Comparison of ENCODE assay signal across 10 cellular contexts in genomic region chr1:16984717-16985116, GRCh38. TPM values are rescaled to one million over a fixed set of nuclear protein-coding genes. Genes with fewer than 3 reads are reported as not detected.
DNase-seq lines count a peak whose midpoint lies in the region; ATAC-seq, FAIRE-seq and TF ChIP-seq lines count a peak whose summit lies in the region.
"Had no signal": no experiment of that assay in that cellular context is flagged by ENCODE, and none has a peak within 500 bp of the region (broad histone marks: within the 10 kb centered on the region; RNA-seq: fewer than 3 reads in every experiment).

No MANE protein-coding gene starts in this region.

- H3K4me2 ChIP-seq in keratinocyte (ENCODE audit: control insufficient read depth, extremely low read depth, insufficient read depth, low read depth, low read length) = peak overlapping the region; percentile 39

- H3K4me1 ChIP-seq in keratinocyte (ENCODE audit: control insufficient read depth, extremely low read depth, insufficient read depth, low read length) (peaks cover 28% of the 10 kb centered on the region), tibial nerve (peaks cover 0 to 20% (median 1%) of the 10 kb centered on the region in 4 donors)

- CTCF ChIA-PET in MCF 10A (lab: Yijun Ruan, JAX) = interaction anchor here (1.0 kb wide), 1 partner anchor 61 kb away, joined by 4 read pairs; no protein-coding TSS in a partner anchor

- H3K9me3 ChIP-seq in keratinocyte (ENCODE audit: control insufficient read depth, low read depth, low read length) (no peaks in the 10 kb centered on the region), tibial nerve (no peaks in the 10 kb centered on the region)

- BruUV-seq in MCF 10A (replicated peaks; lab: Mats Ljungman, UMichigan) = no TSS peak

- TF ChIP-seq CTCF in MCF 10A (IDR thresholded peaks at IDR 0.05; ENCODE audit: unreplicated experiment) (no peak), keratinocyte (optimal IDR thresholded peaks at IDR 0.05 in 1 of 3, IDR thresholded peaks at IDR 0.05 in 1 of 3, conservative IDR thresholded peaks at IDR 0.05 in 1 of 3; ENCODE audit: extremely low read depth in 1 of 3, insufficient read depth in 2 of 3, low read length in 3 of 3) (no peak), tibial nerve (IDR thresholded peaks at IDR 0.05) (no peak)

- TF ChIP-seq POLR2A in tibial nerve (IDR thresholded peaks at IDR 0.05) = no peak

- peaks cover under 1% of the 10 kb centered on the region for H3K79me2 ChIP-seq in keratinocyte (ENCODE audit: control insufficient read depth, insufficient read depth, low read length)

- 24 to 41% methylated on average over 7 of the region's 7 CpGs for WGBS in tibial nerve, 2 donors

- H3K27ac ChIP-seq in keratinocyte (ENCODE audit: control insufficient read depth, insufficient read depth, low read length) = peak overlapping the region; percentile 54
- H3K27ac ChIP-seq in tibial nerve = peak overlapping the region in 2 of 4 donors; percentile 55 to 66

- intact Hi-C loops in MCF 10A (cut with micrococcal nuclease) = no loop called here

- H3K27me3 Mint-ChIP-seq in MCF 10A (ENCODE audit: insufficient read depth, unreplicated experiment) = no peaks in the 10 kb centered on the region

- peaks cover 17% of the 10 kb centered on the region for H3K4me1 Mint-ChIP-seq in MCF 10A (ENCODE audit: insufficient read depth, unreplicated experiment)

- H3K9me3 Mint-ChIP-seq in MCF 10A (ENCODE audit: unreplicated experiment) = no peaks in the 10 kb centered on the region

- peaks cover 6% of the 10 kb centered on the region for H3K36me3 Mint-ChIP-seq in MCF 10A (ENCODE audit: insufficient read depth, unreplicated experiment)

- peak overlapping the region; percentile 30 for H3K9ac ChIP-seq in keratinocyte (ENCODE audit: control insufficient read depth, extremely low read depth, insufficient read depth, low read length)

- H3K27me3 ChIP-seq in keratinocyte (ENCODE audit: control insufficient read depth, extremely low read depth, insufficient read depth, low read length) (no peaks in the 10 kb centered on the region), tibial nerve (peaks cover 0 to 15% of the 10 kb centered on the region in 2 donors)

- no peak overlapping the region for H3K4me3 Mint-ChIP-seq in MCF 10A (ENCODE audit: unreplicated experiment)

- TF ChIP-seq EP300 in tibial nerve (IDR thresholded peaks at IDR 0.05) = peak in 1 of 2 donors; percentile 14

- FAIRE-seq in keratinocyte (lab: Jason Lieb, UNC) = peak; percentile 96
- FAIRE-seq: H1 had no signal

- no peak overlapping the region for H3K27ac Mint-ChIP-seq in MCF 10A (ENCODE audit: low read depth, unreplicated experiment)

- ATAC-seq in GM21381 (IDR thresholded peaks at IDR 0.05; ENCODE audit: unreplicated experiment) = no peak
- ATAC-seq: stimulated activated naive CD8-positive, alpha-beta T cell treated with anti-CD3 and anti-CD28 coated beads, Interleukin-15, Interleukin-2, amounts not matched to agents 100 U/mL and 50 U/mL, for 24 hours had no signal

- no peak overlapping the region for H3K4me3 ChIP-seq in keratinocyte (ENCODE audit: control insufficient read depth in 2 of 3, extremely low read depth in 1 of 3, insufficient read depth in 2 of 3, low read depth in 1 of 3, low read length in 3 of 3)
- H3K4me3 ChIP-seq in tibial nerve = no peak overlapping the region

- dilution Hi-C loops in keratinocyte (cut with MboI; ENCODE audit: extremely low pct_ligation_motif_present, low sequenced_read_pairs) = no loop called here

- no peaks in the 10 kb centered on the region for H4K20me1 ChIP-seq in keratinocyte (ENCODE audit: control insufficient read depth, extremely low read depth, insufficient read depth, low read length)

- H2AFZ ChIP-seq in keratinocyte (ENCODE audit: control insufficient read depth, low read length) = no peak overlapping the region

- no peaks in the 10 kb centered on the region for H3K9me1 ChIP-seq in keratinocyte (ENCODE audit: control insufficient read depth, extremely low read depth, insufficient read depth, low read length)

- POLR2A ChIA-PET in MCF 10A (lab: Yijun Ruan, JAX) = no interaction called here

- H3K36me3 ChIP-seq in keratinocyte (ENCODE audit: control insufficient read depth in 2 of 2, extremely low read depth in 1 of 2, insufficient read depth in 2 of 2, low read length in 2 of 2) (peaks cover 12 to 16% of the 10 kb centered on the region in 2 experiments), tibial nerve (peaks cover 0 to 51% (median 2%) of the 10 kb centered on the region in 3 donors)

- DNase-seq in HT1080 (ENCODE audit: low read depth) = peak; percentile 94
- peak; percentile 92 for DNase-seq in MCF 10A (ENCODE audit: unreplicated experiment)
- peak; percentile 56 for DNase-seq in keratinocyte (ENCODE audit: low read depth, low spot score)
- DNase-seq in tibial nerve (ENCODE audit: low spot score in 2 of 2) = peak; percentile 30 to 59
- DNase-seq in stimulated activated naive CD4-positive, alpha-beta T cell (lab: John Stamatoyannopoulos, UW) = no peak
- no peak for DNase-seq in HUDEP-2 (lab: John Stamatoyannopoulos, UW; ENCODE audit: unreplicated experiment in 76 of 76)
- DNase-seq in activated naive CD4-positive, alpha-beta T cell treated with Interleukin-2 at 50 U/mL for 16 hours = no peak
- DNase-seq: stimulated activated naive CD8-positive, alpha-beta T cell treated with anti-CD3 and anti-CD28 coated beads, Interleukin-15, Interleukin-2, amounts not matched to agents 100 U/mL and 50 U/mL, for 24 hours had no signal

RNA-seq across cellular contexts. Expression of gene MFAP2, which starts 4.3 kb away (rescaled TPM):
- total RNA-seq in HT1080 (2014; rRNA removed; shearing (Covaris generic)) = not detected in 2 replicates
- polyA plus RNA-seq in HT1080 (2015; cell fraction: cytosol; rRNA removed) = 0.09 and 1.2 TPM in 2 replicates
- polyA plus RNA-seq in HT1080 (2015; cell fraction: nucleus; rRNA removed) = 0.66 and 1.3 TPM in 2 replicates
- 0.58 and 1.2 TPM in 2 replicates for total RNA-seq in MCF 10A (2022)
- polyA plus RNA-seq in keratinocyte = 34.6 to 75.1 TPM (median 69.6 TPM) in 3 replicates
- polyA plus RNA-seq in keratinocyte (2011; ENCODE audit: low read depth) = 1.4 TPM
- polyA plus RNA-seq in keratinocyte (2011; cell fraction: cytosol; rRNA removed) = 48.6 and 72.5 TPM in 2 replicates
- 128 and 172 TPM in 2 replicates for polyA plus RNA-seq in keratinocyte (2011; cell fraction: nucleus; rRNA removed)
- 19.2 and 71.2 TPM in 2 replicates for polyA plus RNA-seq in keratinocyte (2012; ENCODE audit: low replicate concordance)
- 31.3 to 137 TPM (median 60.1 TPM) in 3 replicates for polyA minus RNA-seq in keratinocyte
- polyA minus RNA-seq in keratinocyte (2011; cell fraction: cytosol; rRNA and poly(A)+ RNA removed) = 84.8 TPM
- 39.6 and 43.4 TPM in 2 replicates for polyA minus RNA-seq in keratinocyte (2011; cell fraction: nucleus; rRNA and poly(A)+ RNA removed)
- 10 to 100 TPM in 3 of 4 donors, 1 to 10 TPM in 1; 5.9 to 26.6 (median 13.5) TPM for total RNA-seq in tibial nerve

RNA-seq across cellular contexts. Expression of gene ATP13A2, which starts 27.0 kb away (rescaled TPM):
- total RNA-seq in HT1080 (2014; rRNA removed; shearing (Covaris generic)) = 34.8 and 46.9 TPM in 2 replicates
- 46.6 and 48.5 TPM in 2 replicates for polyA plus RNA-seq in HT1080 (2015; cell fraction: cytosol; rRNA removed)
- polyA plus RNA-seq in HT1080 (2015; cell fraction: nucleus; rRNA removed) = 34.2 and 46.5 TPM in 2 replicates
- total RNA-seq in MCF 10A (2022) = 59.4 and 61.3 TPM in 2 replicates
- 19.7 to 56.4 TPM (median 36.3 TPM) in 3 replicates for polyA plus RNA-seq in keratinocyte
- 22.0 TPM for polyA plus RNA-seq in keratinocyte (2011; ENCODE audit: low read depth)
- polyA plus RNA-seq in keratinocyte (2011; cell fraction: cytosol; rRNA removed) = 31.3 and 66.8 TPM in 2 replicates
- 92.9 and 134 TPM in 2 replicates for polyA plus RNA-seq in keratinocyte (2011; cell fraction: nucleus; rRNA removed)
- polyA plus RNA-seq in keratinocyte (2012; ENCODE audit: low replicate concordance) = 46.3 and 103 TPM in 2 replicates
- 106 to 309 TPM (median 112 TPM) in 3 replicates for polyA minus RNA-seq in keratinocyte
- polyA minus RNA-seq in keratinocyte (2011; cell fraction: cytosol; rRNA and poly(A)+ RNA removed) = 157 TPM
- 191 and 201 TPM in 2 replicates for polyA minus RNA-seq in keratinocyte (2011; cell fraction: nucleus; rRNA and poly(A)+ RNA removed)
- total RNA-seq in tibial nerve = 10 to 100 TPM; 29.7 to 64.2 (median 42.1) TPM

Comparison
In these comparisons a context has a peak if more than half of its experiments do, and no peak if none do; other contexts are left out.
1. DNase-seq: peak in HT1080 (single experiment), MCF 10A (single experiment), keratinocyte (single experiment) and tibial nerve (2 of 2); none in stimulated activated naive CD4-positive, alpha-beta T cell (0 of 6), HUDEP-2 (0 of 76) and activated naive CD4-positive, alpha-beta T cell treated with Interleukin-2 at 50 U/mL for 16 hours (single experiment).